In genomic region chr1:148522561-148523204, GRCh38 we compare ENCODE assay signal across 8 cellular contexts. TPM values are rescaled to one million over a fixed set of nuclear protein-coding genes. Genes with fewer than 3 reads are reported as not detected.
DNase-seq lines count a peak whose midpoint lies in the region; ATAC-seq and TF ChIP-seq lines count a peak whose summit lies in the region.
"Not testable (repeated sequence)": the region's sequence is repeated elsewhere in the genome, so short reads cannot be mapped to it uniquely, and the experiment has no call there.

No MANE protein-coding gene starts in this region.

- not testable (repeated sequence) for TF ChIP-seq CTCF in AG09319 (IDR thresholded peaks at IDR 0.05; ENCODE audit: low read depth, low read length)

- DNase-seq in AG09319 (ENCODE audit: extremely low read depth, low read depth) (peak; percentile 69), NCI-H526 (lab: John Stamatoyannopoulos, UW) (peak; percentile 100), left lobe of liver (ENCODE audit: low spot score) (peak; percentile 93)
- DNase-seq in activated CD4-positive, alpha-beta T cell treated with anti-CD3 and anti-CD28 coated beads for 48 hours: peak; percentile 93
- DNase-seq in stimulated activated CD4-positive, alpha-beta T cell treated with anti-CD3 and anti-CD28 coated beads, Interleukin-15, amount 100 ng/mL, for 48 hours (ENCODE audit: low read depth in 2 of 2): peak; percentile 89 to 92

- TF ChIP-seq POLR2A in GM19099 (IDR thresholded peaks at IDR 0.05; ENCODE audit: extremely low read depth, insufficient read length, low read depth): peak; percentile 95

- ATAC-seq in HG03175 (IDR thresholded peaks at IDR 0.05; ENCODE audit: unreplicated experiment): peak; percentile 78
- peak; percentile 85 for ATAC-seq in left lobe of liver

- peak overlapping the region; percentile 55 for H3K27ac ChIP-seq in cingulate gyrus (ENCODE audit: low read depth, low read length)

RNA-seq across cellular contexts. Expression of gene PPIAL4G, which starts 39.6 kb away (rescaled TPM):
- not detected for total RNA-seq in left lobe of liver

Comparison
In these comparisons a context has a peak if more than half of its experiments do, and no peak if none do; other contexts are left out.
1. Peak in every context shown above with its lines: DNase-seq, ATAC-seq and H3K27ac ChIP-seq.